Comparison of ENCODE assay signal across 1 cellular context in genomic region chr11:27699926-27700350, GRCh38.
TF ChIP-seq lines count a peak whose summit lies in the region.

No MANE protein-coding gene starts in this region.

TF ChIP-seq in HEK293, 187 proteins besides CTCF, POLR2A, EP300 and RAD21 (continued from another document):
- TF ChIP-seq, protein P1, sequence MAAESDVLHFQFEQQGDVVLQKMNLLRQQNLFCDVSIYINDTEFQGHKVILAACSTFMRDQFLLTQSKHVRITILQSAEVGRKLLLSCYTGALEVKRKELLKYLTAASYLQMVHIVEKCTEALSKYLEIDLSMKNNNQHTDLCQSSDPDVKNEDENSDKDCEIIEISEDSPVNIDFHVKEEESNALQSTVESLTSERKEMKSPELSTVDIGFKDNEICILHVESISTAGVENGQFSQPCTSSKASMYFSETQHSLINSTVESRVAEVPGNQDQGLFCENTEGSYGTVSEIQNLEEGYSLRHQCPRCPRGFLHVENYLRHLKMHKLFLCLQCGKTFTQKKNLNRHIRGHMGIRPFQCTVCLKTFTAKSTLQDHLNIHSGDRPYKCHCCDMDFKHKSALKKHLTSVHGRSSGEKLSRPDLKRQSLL (tag by site-specific recombination; IDR thresholded peaks at IDR 0.05), result peak; percentile 63; the same call in 1 of the 2 replicates
- no peak for TF ChIP-seq ZFP69B (tag by site-specific recombination; IDR thresholded peaks at IDR 0.05)
- TF ChIP-seq ZNF558 (tag by site-specific recombination; IDR thresholded peaks at IDR 0.05), result no peak
- 0 out of 2 replicates have a peak, but pooled peaks have one; percentile 29 for TF ChIP-seq GLIS2 (tag by site-specific recombination; IDR thresholded peaks at IDR 0.05)
- TF ChIP-seq ZNF19 (tag by site-specific recombination; IDR thresholded peaks at IDR 0.05; ENCODE audit: low read depth), result no peak
- no peak for TF ChIP-seq ZNF10 (tag by site-specific recombination; IDR thresholded peaks at IDR 0.05)
- TF ChIP-seq, protein P2, sequence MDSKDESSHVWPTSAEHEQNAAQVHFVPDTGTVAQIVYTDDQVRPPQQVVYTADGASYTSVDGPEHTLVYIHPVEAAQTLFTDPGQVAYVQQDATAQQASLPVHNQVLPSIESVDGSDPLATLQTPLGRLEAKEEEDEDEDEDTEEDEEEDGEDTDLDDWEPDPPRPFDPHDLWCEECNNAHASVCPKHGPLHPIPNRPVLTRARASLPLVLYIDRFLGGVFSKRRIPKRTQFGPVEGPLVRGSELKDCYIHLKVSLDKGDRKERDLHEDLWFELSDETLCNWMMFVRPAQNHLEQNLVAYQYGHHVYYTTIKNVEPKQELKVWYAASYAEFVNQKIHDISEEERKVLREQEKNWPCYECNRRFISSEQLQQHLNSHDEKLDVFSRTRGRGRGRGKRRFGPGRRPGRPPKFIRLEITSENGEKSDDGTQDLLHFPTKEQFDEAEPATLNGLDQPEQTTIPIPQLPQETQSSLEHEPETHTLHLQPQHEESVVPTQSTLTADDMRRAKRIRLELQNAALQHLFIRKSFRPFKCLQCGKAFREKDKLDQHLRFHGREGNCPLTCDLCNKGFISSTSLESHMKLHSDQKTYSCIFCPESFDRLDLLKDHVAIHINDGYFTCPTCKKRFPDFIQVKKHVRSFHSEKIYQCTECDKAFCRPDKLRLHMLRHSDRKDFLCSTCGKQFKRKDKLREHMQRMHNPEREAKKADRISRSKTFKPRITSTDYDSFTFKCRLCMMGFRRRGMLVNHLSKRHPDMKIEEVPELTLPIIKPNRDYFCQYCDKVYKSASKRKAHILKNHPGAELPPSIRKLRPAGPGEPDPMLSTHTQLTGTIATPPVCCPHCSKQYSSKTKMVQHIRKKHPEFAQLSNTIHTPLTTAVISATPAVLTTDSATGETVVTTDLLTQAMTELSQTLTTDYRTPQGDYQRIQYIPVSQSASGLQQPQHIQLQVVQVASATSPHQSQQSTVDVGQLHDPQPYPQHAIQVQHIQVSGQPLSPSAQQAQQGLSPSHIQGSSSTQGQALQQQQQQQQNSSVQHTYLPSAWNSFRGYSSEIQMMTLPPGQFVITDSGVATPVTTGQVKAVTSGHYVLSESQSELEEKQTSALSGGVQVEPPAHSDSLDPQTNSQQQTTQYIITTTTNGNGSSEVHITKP (tag by site-specific recombination; IDR thresholded peaks at IDR 0.05), result 0 out of 2 replicates have a peak, but pooled peaks have one; percentile 14
- no peak for TF ChIP-seq SETDB1 (IDR thresholded peaks at IDR 0.05; ENCODE audit: insufficient read length, low read length)
- TF ChIP-seq ZNF335 (tag by site-specific recombination; conservative IDR thresholded peaks at IDR 0.05), result peak; percentile 80
- no peak for TF ChIP-seq ZNF571 (tag by site-specific recombination; IDR thresholded peaks at IDR 0.05)
- TF ChIP-seq ZNF146 (tag by site-specific recombination; IDR thresholded peaks at IDR 0.05), result no peak
- TF ChIP-seq ZNF169 (tag by site-specific recombination; IDR thresholded peaks at IDR 0.05), result no peak
- TF ChIP-seq ZNF157 (tag by site-specific recombination; IDR thresholded peaks at IDR 0.05), result no peak
- TF ChIP-seq ZNF266 (tag by site-specific recombination; IDR thresholded peaks at IDR 0.05; ENCODE audit: low read depth), result no peak
- TF ChIP-seq ZBTB21 (tag by site-specific recombination; IDR thresholded peaks at IDR 0.05), result no peak
- TF ChIP-seq, protein P3, sequence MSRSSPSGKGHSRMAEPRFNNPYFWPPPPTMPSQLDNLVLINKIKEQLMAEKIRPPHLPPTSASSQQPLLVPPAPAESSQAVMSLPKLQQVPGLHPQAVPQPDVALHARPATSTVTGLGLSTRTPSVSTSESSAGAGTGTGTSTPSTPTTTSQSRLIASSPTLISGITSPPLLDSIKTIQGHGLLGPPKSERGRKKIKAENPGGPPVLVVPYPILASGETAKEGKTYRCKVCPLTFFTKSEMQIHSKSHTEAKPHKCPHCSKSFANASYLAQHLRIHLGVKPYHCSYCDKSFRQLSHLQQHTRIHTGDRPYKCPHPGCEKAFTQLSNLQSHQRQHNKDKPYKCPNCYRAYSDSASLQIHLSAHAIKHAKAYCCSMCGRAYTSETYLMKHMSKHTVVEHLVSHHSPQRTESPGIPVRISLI (tag by site-specific recombination; IDR thresholded peaks at IDR 0.05), result no peak
- no peak for TF ChIP-seq ZNF223 (tag by site-specific recombination; IDR thresholded peaks at IDR 0.05)
- TF ChIP-seq ZNF629 (tag by site-specific recombination; IDR thresholded peaks at IDR 0.05), result no peak
- no peak for TF ChIP-seq OSR2 (tag by site-specific recombination; IDR thresholded peaks at IDR 0.05)
- TF ChIP-seq MYNN (tag by site-specific recombination; IDR thresholded peaks at IDR 0.05; ENCODE audit: borderline replicate concordance), result no peak
- TF ChIP-seq PATZ1 (tag by site-specific recombination; IDR thresholded peaks at IDR 0.05), result 0 out of 2 replicates have a peak, but pooled peaks have one; percentile 11
